In the genomic region with DNA sequence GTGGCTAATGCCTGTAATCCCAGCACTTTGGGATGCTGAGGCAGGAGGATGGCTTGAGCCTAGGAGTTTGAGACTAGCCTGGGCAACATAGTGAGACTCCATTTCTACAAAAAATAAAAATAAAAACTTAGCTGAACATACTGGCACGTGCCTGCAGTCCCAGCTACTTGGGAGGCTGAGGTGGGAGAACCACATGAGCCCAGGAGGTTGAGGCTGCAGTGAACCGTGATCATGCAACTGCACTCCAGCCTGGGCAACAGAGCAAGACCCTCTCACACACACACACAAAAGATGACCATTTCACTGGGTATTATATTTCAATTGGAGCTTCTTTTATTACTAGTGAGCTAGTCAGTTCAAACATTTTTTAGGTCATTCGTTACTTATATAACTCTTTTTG, we compare ENCODE assay signal across 34 cellular contexts.
"Had no signal": no experiment of that assay in that cellular context is flagged by ENCODE, and none has a peak within 500 bp of the region (broad histone marks: within the 10 kb centered on the region; RNA-seq: fewer than 3 reads in every experiment).

No MANE protein-coding gene starts in this region.

- H3K36me3 ChIP-seq: MG63 had no signal

- DNase-seq: Karpas-422, Kasumi-1, MG63, MM.1S, MV-4-11, NCI-H1048, NCI-H1092, NCI-H1092 treated with DMSO at 0.1 percent for 48 hours, NCI-H1105, NCI-H1105 treated with DMSO at 0.1 percent for 48 hours, NCI-H1417, NCI-H1417 treated with DMSO at 0.1 percent for 48 hours, NCI-H1436, NCI-H1436 treated with DMSO at 0.1 percent for 48 hours, NCI-H146, NCI-H1694, NCI-H1694 treated with DMSO at 0.1 percent for 48 hours, NCI-H187, NCI-H187 treated with DMSO at 0.1 percent for 48 hours, NCI-H1930, NCI-H2029, NCI-H2029 treated with DMSO at 0.1 percent for 48 hours, NCI-H2081, NCI-H2081 treated with DMSO at 0.1 percent for 48 hours, NCI-H2107, NCI-H2171, NCI-H2171 treated with DMSO at 0.1 percent for 48 hours, NCI-H2227 treated with DMSO at 0.1 percent for 48 hours, NCI-H226, NCI-H345, NCI-H446, NCI-H446 treated with DMSO at 0.1 percent for 48 hours, NCI-H510A, NCI-H510A treated with DMSO at 0.1 percent for 48 hours had no signal

- H3K9me3 ChIP-seq: MG63 had no signal

- H3K4me3 ChIP-seq: MG63 had no signal
